ENCODE assay signal across 11 cellular contexts in genomic region chr6:127404133-127404532, GRCh38. TPM values are rescaled to one million over a fixed set of nuclear protein-coding genes. Genes with fewer than 3 reads are reported as not detected.
DNase-seq lines count a peak whose midpoint lies in the region; ATAC-seq and TF ChIP-seq lines count a peak whose summit lies in the region.
"Had no signal": no experiment of that assay in that cellular context is flagged by ENCODE, and none has a peak within 500 bp of the region (broad histone marks: within the 10 kb centered on the region; RNA-seq: fewer than 3 reads in every experiment).

No MANE protein-coding gene starts in this region.

- H3K36me3 ChIP-seq in adipocyte (ENCODE audit: control insufficient read depth, insufficient read depth, low read length, severe bottlenecking), result no peaks in the 10 kb centered on the region

- POLR2A ChIA-PET in HEK293T (lab: Yijun Ruan, JAX), result no interaction called here

- H3K9me3 ChIP-seq in adipocyte (ENCODE audit: control insufficient read depth, low read length), result no peaks in the 10 kb centered on the region
- H3K9me3 ChIP-seq: SK-N-SH had no signal

- H3K27me3 ChIP-seq in adipocyte (replicated peaks; ENCODE audit: control insufficient read depth, insufficient read depth, low read length), result no peaks in the 10 kb centered on the region

- CTCF ChIA-PET in HEK293T (lab: Yijun Ruan, JAX), result interaction anchor here (0.7 kb wide), 1 partner anchor 112 kb away, joined by 3 read pairs; no protein-coding TSS in a partner anchor

- DNase-seq in adipocyte (ENCODE audit: low read depth) (no peak), NCI-H526 treated with DMSO at 0.1 percent for 48 hours (lab: John Stamatoyannopoulos, UW) (no peak), medulla oblongata (ENCODE audit: extremely low spot score) (no peak), HT-29 (ENCODE audit: low spot score) (no peak), HEK293T (ENCODE audit: extremely low spot score) (no peak)
- DNase-seq: activated effector memory CD4-positive, alpha-beta T cell treated with Interleukin-2 at 50 U/mL for 16 hours; effector CD8-positive, alpha-beta T cell; SK-N-SH had no signal

- H3K9ac ChIP-seq in adipocyte (ENCODE audit: low read length), result peak overlapping the region; percentile 76
- H3K9ac ChIP-seq: SK-N-SH had no signal

- H3K4me1 ChIP-seq in adipocyte (ENCODE audit: control insufficient read depth, insufficient read depth, low read length), result peaks cover 19% of the 10 kb centered on the region

- peak; percentile 89 for ATAC-seq in GM18867 (IDR thresholded peaks at IDR 0.05; ENCODE audit: unreplicated experiment)
- peak; percentile 74 for ATAC-seq in GM21423 (IDR thresholded peaks at IDR 0.05; ENCODE audit: unreplicated experiment)
- ATAC-seq in HG03103 (IDR thresholded peaks at IDR 0.05; ENCODE audit: low read depth, unreplicated experiment), result peak; percentile 35

- no peak overlapping the region for H3K4me3 ChIP-seq in adipocyte (ENCODE audit: low read length)

TF ChIP-seq in HEK293T, 16 proteins besides CTCF, POLR2A, EP300 and RAD21:
- TF ChIP-seq ELF4 (IDR thresholded peaks at IDR 0.05) (no peak), FOXK2 (IDR thresholded peaks at IDR 0.05) (no peak), L3MBTL2 (conservative IDR thresholded peaks at IDR 0.05) (no peak), TARDBP (IDR thresholded peaks at IDR 0.05) (no peak), FOXA1 (IDR thresholded peaks at IDR 0.05) (no peak), PKNOX1 (IDR thresholded peaks at IDR 0.05) (no peak), SP1 (IDR thresholded peaks at IDR 0.05) (no peak), HDGF (IDR thresholded peaks at IDR 0.05; ENCODE audit: borderline replicate concordance) (no peak)

RNA-seq across cellular contexts. Expression of gene KIAA0408, which starts 55.1 kb away (rescaled TPM):
- not detected in 2 replicates for total RNA-seq in HT-29 (2014; rRNA removed; shearing (Covaris generic))

Comparison
In these comparisons a context has a peak if more than half of its experiments do, and no peak if none do; other contexts are left out.
1. ATAC-seq: peak in every context shown above with its lines; median percentile 89 in GM18867; 74 in GM21423; 35 in HG03103.